ENCODE assay signal across 14 cellular contexts in genomic region chr1:155013632-155014031, GRCh38. TPM values are rescaled to one million over a fixed set of nuclear protein-coding genes. Genes with fewer than 3 reads are reported as not detected.
DNase-seq lines count a peak whose midpoint lies in the region; ATAC-seq, FAIRE-seq and TF ChIP-seq lines count a peak whose summit lies in the region.
"Had no signal": no experiment of that assay in that cellular context is flagged by ENCODE, and none has a peak within 500 bp of the region (broad histone marks: within the 10 kb centered on the region; RNA-seq: fewer than 3 reads in every experiment).

No MANE protein-coding gene starts in this region.

- CTCF ChIA-PET in HepG2 (lab: Yijun Ruan, JAX; ENCODE audit: low intra/inter-chr PET ratio, low total read pairs) = no interaction called here

- peaks cover 7% of the 10 kb centered on the region for H3K79me2 ChIP-seq in HepG2 (ENCODE audit: insufficient read depth, low read length)

- peaks cover 8% of the 10 kb centered on the region; the same call in 1 of the 2 replicates for H4K20me1 ChIP-seq in HepG2 (ENCODE audit: insufficient read depth, low read length)

- H3K9me3 ChIP-seq in HepG2 (ENCODE audit: low read length) (no peaks in the 10 kb centered on the region), tibial nerve (no peaks in the 10 kb centered on the region)
- H3K9me3 ChIP-seq: MG63 had no signal

- intact Hi-C loops in HepG2 (cut with micrococcal nuclease; ENCODE audit: unreplicated experiment) = no loop called here

- no peak for ATAC-seq in activated naive CD8-positive, alpha-beta T cell treated with anti-CD3 and anti-CD28 coated beads, Interleukin-2, amount 10 ng/mL, durations not matched to agents 7 days and 5 days (ENCODE audit: low read depth)
- no peak for ATAC-seq in activated naive CD8-positive, alpha-beta T cell treated with anti-CD3 and anti-CD28 coated beads, Interleukin-2, amount 50 U/mL, for 24 hours
- no peak for ATAC-seq in HepG2
- ATAC-seq in stimulated activated naive CD8-positive, alpha-beta T cell treated with anti-CD3 and anti-CD28 coated beads, Interleukin-15, amount 100 ng/mL, for 72 hours = no peak
- no peak for ATAC-seq in HG03432 (IDR thresholded peaks at IDR 0.05; ENCODE audit: unreplicated experiment)

- no peaks in the 10 kb centered on the region for H3K27me3 Mint-ChIP-seq in activated naive CD8-positive, alpha-beta T cell treated with anti-CD3 and anti-CD28 coated beads, Interleukin-2, amount 10 ng/mL, durations not matched to agents 7 days and 5 days
- no peaks in the 10 kb centered on the region for H3K27me3 Mint-ChIP-seq in activated naive CD8-positive, alpha-beta T cell treated with anti-CD3 and anti-CD28 coated beads, Interleukin-2, amount 50 U/mL, for 24 hours
- H3K27me3 Mint-ChIP-seq in activated T-cell treated with anti-CD3 and anti-CD28 coated beads, Interleukin-2, amount 50 U/mL, for 24 hours = no peaks in the 10 kb centered on the region
- H3K27me3 Mint-ChIP-seq in stimulated activated naive CD8-positive, alpha-beta T cell treated with anti-CD3 and anti-CD28 coated beads, Interleukin-15, amount 100 ng/mL, for 72 hours = peaks cover 7% of the 10 kb centered on the region
- H3K27me3 Mint-ChIP-seq: stimulated activated naive CD8-positive, alpha-beta T cell treated with anti-CD3 and anti-CD28 coated beads, Interleukin-15, Interleukin-2, amounts not matched to agents 100 ng/mL and 50 ng/mL, for 24 hours had no signal

- H2AFZ ChIP-seq in HepG2 (ENCODE audit: low read length) = no peak overlapping the region

- no peak overlapping the region for H3K4me3 ChIP-seq in HepG2 (replicated peaks in 1 of 3; ENCODE audit: insufficient read depth in 1 of 3, low read depth in 2 of 3, low read length in 3 of 3)
- no peak overlapping the region for H3K4me3 ChIP-seq in tibial nerve
- H3K4me3 ChIP-seq: MG63 had no signal

- no peaks in the 10 kb centered on the region for H3K9me3 Mint-ChIP-seq in activated naive CD8-positive, alpha-beta T cell treated with anti-CD3 and anti-CD28 coated beads, Interleukin-2, amount 10 ng/mL, durations not matched to agents 7 days and 5 days
- no peaks in the 10 kb centered on the region for H3K9me3 Mint-ChIP-seq in activated naive CD8-positive, alpha-beta T cell treated with anti-CD3 and anti-CD28 coated beads, Interleukin-2, amount 50 U/mL, for 24 hours
- H3K9me3 Mint-ChIP-seq in activated T-cell treated with anti-CD3 and anti-CD28 coated beads, Interleukin-2, amount 50 U/mL, for 24 hours = no peaks in the 10 kb centered on the region
- no peaks in the 10 kb centered on the region for H3K9me3 Mint-ChIP-seq in stimulated activated naive CD8-positive, alpha-beta T cell treated with anti-CD3 and anti-CD28 coated beads, Interleukin-15, amount 100 ng/mL, for 72 hours
- H3K9me3 Mint-ChIP-seq: stimulated activated naive CD8-positive, alpha-beta T cell treated with anti-CD3 and anti-CD28 coated beads, Interleukin-15, Interleukin-2, amounts not matched to agents 100 ng/mL and 50 ng/mL, for 24 hours had no signal

- TF ChIP-seq POLR2A in HepG2 (IDR thresholded peaks at IDR 0.05; ENCODE audit: insufficient read depth in 1 of 2, low read depth in 2 of 2, low read length in 2 of 2) = no peak
- no peak for TF ChIP-seq POLR2A in tibial nerve (IDR thresholded peaks at IDR 0.05)

- no peak overlapping the region for H3K9ac ChIP-seq in HepG2 (ENCODE audit: insufficient read depth, low read depth, low read length)

- WGBS in HepG2 (ENCODE audit: low lambda C conversion rate) = 43% methylated on average over 7 of the region's 8 CpGs
- WGBS in tibial nerve, 2 donors = 36 to 51% methylated on average over 8 of the region's 8 CpGs

- H3K27ac Mint-ChIP-seq in activated naive CD8-positive, alpha-beta T cell treated with anti-CD3 and anti-CD28 coated beads, Interleukin-2, amount 10 ng/mL, durations not matched to agents 7 days and 5 days = peak overlapping the region; percentile 56
- H3K27ac Mint-ChIP-seq in activated naive CD8-positive, alpha-beta T cell treated with anti-CD3 and anti-CD28 coated beads, Interleukin-2, amount 50 U/mL, for 24 hours = no peak overlapping the region
- H3K27ac Mint-ChIP-seq in activated T-cell treated with anti-CD3 and anti-CD28 coated beads, Interleukin-2, amount 50 U/mL, for 24 hours = peak overlapping the region; percentile 91
- no peak overlapping the region for H3K27ac Mint-ChIP-seq in stimulated activated naive CD8-positive, alpha-beta T cell treated with anti-CD3 and anti-CD28 coated beads, Interleukin-15, amount 100 ng/mL, for 72 hours

- POLR2A ChIA-PET in activated naive CD8-positive, alpha-beta T cell treated with anti-CD3 and anti-CD28 coated beads, Interleukin-2, amount 10 ng/mL, durations not matched to agents 7 days and 5 days (lab: Charles Lee) = interaction anchor here (0.6 to 1.6 kb wide), 3 partner anchors 10 to 74 kb away, joined by 3 to 4 read pairs (median 3); no protein-coding TSS in a partner anchor
- POLR2A ChIA-PET in HepG2 (lab: Yijun Ruan, JAX) = interaction anchor here (2.1 to 8.2 kb wide), 2 partner anchors 11 to 40 kb away, joined by 9 to 90 read pairs; partner anchors contain the start of gene ZBTB7B

- H3K36me3 ChIP-seq in HepG2 (replicated peaks in 1 of 2; ENCODE audit: control insufficient read depth in 1 of 2, insufficient read depth in 2 of 2, low read length in 2 of 2) (peaks cover 9 to 33% of the 10 kb centered on the region in 2 experiments; a peak in 4 of 5 replicates), tibial nerve (peaks cover 0 to 24% (median 0%) of the 10 kb centered on the region in 3 donors)

- no peak for TF ChIP-seq CTCF in HepG2 (CRISPR knock-in tag; IDR thresholded peaks at IDR 0.05)
- no peak for TF ChIP-seq CTCF in tibial nerve (IDR thresholded peaks at IDR 0.05)

- no peak for DNase-seq in activated naive CD8-positive, alpha-beta T cell treated with anti-CD3 and anti-CD28 coated beads, Interleukin-2, amount 10 ng/mL, durations not matched to agents 7 days and 5 days
- no peak for DNase-seq in activated naive CD8-positive, alpha-beta T cell treated with anti-CD3 and anti-CD28 coated beads, Interleukin-2, amount 50 U/mL, for 24 hours
- DNase-seq in activated T-cell treated with anti-CD3 and anti-CD28 coated beads, Interleukin-2, amount 50 U/mL, for 24 hours = no peak
- DNase-seq in HepG2 (ENCODE audit: low spot score) = no peak
- no peak for DNase-seq in tibial nerve (ENCODE audit: low spot score in 2 of 2)
- no peak for DNase-seq in H4 (ENCODE audit: low spot score)
- DNase-seq in stimulated activated naive CD8-positive, alpha-beta T cell treated with anti-CD3 and anti-CD28 coated beads, Interleukin-15, amount 100 ng/mL, for 72 hours = no peak
- DNase-seq: activated gamma-delta T cell; hypothalamus; MG63; NCI-H526 treated with DMSO at 0.1 percent for 48 hours; stimulated activated CD4-positive, alpha-beta T cell treated with anti-CD3 and anti-CD28 coated beads, Interleukin-12 subunit alpha, Interleukin-12 subunit beta, amount 100 ng/mL, for 4 hours had no signal

- H3K4me1 ChIP-seq in HepG2 (ENCODE audit: insufficient read depth, low read length) (peaks cover 67% of the 10 kb centered on the region), tibial nerve (peaks cover 0 to 82% (median 67%) of the 10 kb centered on the region in 4 donors)

- TF ChIP-seq EP300 in HepG2 (IDR thresholded peaks at IDR 0.05; ENCODE audit: low read depth in 2 of 2, low read length in 2 of 2) (no peak), HepG2 (CRISPR knock-in tag; IDR thresholded peaks at IDR 0.05; ENCODE audit: borderline replicate concordance) (no peak), tibial nerve (IDR thresholded peaks at IDR 0.05) (no peak)

- no peak for TF ChIP-seq RAD21 in HepG2 (CRISPR knock-in tag; IDR thresholded peaks at IDR 0.05)

- H3K4me3 Mint-ChIP-seq in activated naive CD8-positive, alpha-beta T cell treated with anti-CD3 and anti-CD28 coated beads, Interleukin-2, amount 10 ng/mL, durations not matched to agents 7 days and 5 days = peak overlapping the region; percentile 58
- H3K4me3 Mint-ChIP-seq in activated naive CD8-positive, alpha-beta T cell treated with anti-CD3 and anti-CD28 coated beads, Interleukin-2, amount 50 U/mL, for 24 hours = no peak overlapping the region
- peak overlapping the region; percentile 64 for H3K4me3 Mint-ChIP-seq in activated T-cell treated with anti-CD3 and anti-CD28 coated beads, Interleukin-2, amount 50 U/mL, for 24 hours
- peak overlapping the region in 1 of 2 donors; percentile 42 for H3K4me3 Mint-ChIP-seq in stimulated activated naive CD8-positive, alpha-beta T cell treated with anti-CD3 and anti-CD28 coated beads, Interleukin-15, amount 100 ng/mL, for 72 hours

- FAIRE-seq in HepG2 (lab: Jason Lieb, UNC) = no peak

- in situ Hi-C loops in HepG2 (cut with HindIII; ENCODE audit: extremely low pct_ligation_motif_present, low pct_unique_long_range_greater_than_20kb) = no loop called here

- H3K4me1 Mint-ChIP-seq in activated naive CD8-positive, alpha-beta T cell treated with anti-CD3 and anti-CD28 coated beads, Interleukin-2, amount 10 ng/mL, durations not matched to agents 7 days and 5 days = peaks cover 58% of the 10 kb centered on the region
- H3K4me1 Mint-ChIP-seq in activated naive CD8-positive, alpha-beta T cell treated with anti-CD3 and anti-CD28 coated beads, Interleukin-2, amount 50 U/mL, for 24 hours = peaks cover 70% of the 10 kb centered on the region
- H3K4me1 Mint-ChIP-seq in activated T-cell treated with anti-CD3 and anti-CD28 coated beads, Interleukin-2, amount 50 U/mL, for 24 hours (ENCODE audit: low read depth) = peaks cover 77% of the 10 kb centered on the region
- H3K4me1 Mint-ChIP-seq in stimulated activated naive CD8-positive, alpha-beta T cell treated with anti-CD3 and anti-CD28 coated beads, Interleukin-15, amount 100 ng/mL, for 72 hours = peaks cover 90% of the 10 kb centered on the region

- H3K27ac ChIP-seq in HepG2 (ENCODE audit: extremely low read length, insufficient read depth, low read length) (peak overlapping the region; percentile 40), tibial nerve (peak overlapping the region; percentile 74 to 99 (median 94))

- H3K36me3 Mint-ChIP-seq in activated naive CD8-positive, alpha-beta T cell treated with anti-CD3 and anti-CD28 coated beads, Interleukin-2, amount 10 ng/mL, durations not matched to agents 7 days and 5 days = peaks cover 14% of the 10 kb centered on the region
- H3K36me3 Mint-ChIP-seq in activated naive CD8-positive, alpha-beta T cell treated with anti-CD3 and anti-CD28 coated beads, Interleukin-2, amount 50 U/mL, for 24 hours (ENCODE audit: low read depth) = no peaks in the 10 kb centered on the region
- H3K36me3 Mint-ChIP-seq in activated T-cell treated with anti-CD3 and anti-CD28 coated beads, Interleukin-2, amount 50 U/mL, for 24 hours (ENCODE audit: low read depth) = peaks cover 76% of the 10 kb centered on the region

- BruUV-seq in HepG2 (replicated peaks; lab: Mats Ljungman, UMichigan) = no TSS peak

- no peaks in the 10 kb centered on the region for H3K27me3 ChIP-seq in HepG2 (ENCODE audit: control insufficient read depth in 1 of 2, insufficient read depth in 2 of 2, low read length in 2 of 2)
- H3K27me3 ChIP-seq in tibial nerve = no peaks in the 10 kb centered on the region
- H3K27me3 ChIP-seq: MG63 had no signal

- H3K4me2 ChIP-seq in HepG2 (ENCODE audit: low read depth, low read length) = no peak overlapping the region

RNA-seq across cellular contexts. Expression of gene ZBTB7B, which starts 11.0 kb away (rescaled TPM):
- total RNA-seq in activated naive CD8-positive, alpha-beta T cell treated with anti-CD3 and anti-CD28 coated beads, Interleukin-2, amount 10 ng/mL, durations not matched to agents 7 days and 5 days = 10 to 100 TPM; 41.4 to 48.4 TPM
- total RNA-seq in HepG2 (2016; rRNA removed; fragmentation: Illumina TruSeq; extraction: Trizol) (10.1 and 15.5 TPM in 2 replicates), tibial nerve (10 to 100 TPM; 44.6 to 53.4 (median 49.5) TPM)
- total RNA-seq in HepG2 (2016; cell fraction: cytosol; rRNA removed; fragmentation: Illumina TruSeq; extraction: Trizol; ENCODE audit: low read depth) = 2.1 and 2.9 TPM in 2 replicates
- 9.4 and 15.2 TPM in 2 replicates for total RNA-seq in HepG2 (2016; cell fraction: insoluble cytoplasmic fraction; rRNA removed; fragmentation: Illumina TruSeq; extraction: Trizol)
- 7.3 and 8.2 TPM in 2 replicates for total RNA-seq in HepG2 (2016; cell fraction: membrane; rRNA removed; fragmentation: Illumina TruSeq; extraction: Trizol)
- total RNA-seq in HepG2 (2016; cell fraction: nucleus; rRNA removed; fragmentation: Illumina TruSeq; extraction: Trizol) = 12.6 TPM in 2 replicates
- 17.5 and 22.3 TPM in 2 replicates for polyA plus RNA-seq in HepG2 (2011; rRNA removed)
- 15.0 and 19.2 TPM in 2 replicates for polyA plus RNA-seq in HepG2 (2011; cell fraction: cytosol; rRNA removed)
- polyA plus RNA-seq in HepG2 (2011; cell fraction: nucleus; rRNA removed) = 45.5 and 50.7 TPM in 2 replicates
- polyA plus RNA-seq in HepG2 (2012) = 9.8 and 10.8 TPM in 2 replicates
- 1.1 and 1.7 TPM in 2 replicates for polyA plus RNA-seq in HepG2 (2016; cell fraction: cytosol; fragmentation: Illumina TruSeq; extraction: Trizol; ENCODE audit: low read depth)
- polyA plus RNA-seq in HepG2 (2016; cell fraction: insoluble cytoplasmic fraction; fragmentation: Illumina TruSeq; extraction: Trizol; ENCODE audit: low read depth) = 10.5 and 12.2 TPM in 2 replicates
- 4.4 and 5.4 TPM in 2 replicates for polyA plus RNA-seq in HepG2 (2016; cell fraction: membrane; fragmentation: Illumina TruSeq; extraction: Trizol; ENCODE audit: low read depth)
- polyA plus RNA-seq in HepG2 (2016; cell fraction: nucleus; fragmentation: Illumina TruSeq; extraction: Trizol; ENCODE audit: insufficient read depth, low read depth) = 31.6 and 39.9 TPM in 2 replicates
- 32.5 and 45.9 TPM in 2 replicates for polyA minus RNA-seq in HepG2 (2011; rRNA and poly(A)+ RNA removed; ENCODE audit: low replicate concordance)
- polyA minus RNA-seq in HepG2 (2011; cell fraction: cytosol; rRNA and poly(A)+ RNA removed) = 9.9 and 13.2 TPM in 2 replicates
- 10.3 and 13.3 TPM in 2 replicates for polyA minus RNA-seq in HepG2 (2011; cell fraction: nucleus; rRNA and poly(A)+ RNA removed)
- 8.3 and 10.6 TPM in 2 replicates for total RNA-seq in H4 (2014; rRNA removed; shearing (Covaris generic))

RNA-seq across cellular contexts. Expression of gene DCST2, which starts 19.9 kb away (rescaled TPM):
- 1 to 10 TPM in 1 of 2 experiments, under 1 TPM in 1; 0.91 to 1.4 TPM for total RNA-seq in activated naive CD8-positive, alpha-beta T cell treated with anti-CD3 and anti-CD28 coated beads, Interleukin-2, amount 10 ng/mL, durations not matched to agents 7 days and 5 days
- not detected in 2 replicates for total RNA-seq in HepG2 (2016; rRNA removed; fragmentation: Illumina TruSeq; extraction: Trizol)
- not detected in 2 replicates for total RNA-seq in HepG2 (2016; cell fraction: cytosol; rRNA removed; fragmentation: Illumina TruSeq; extraction: Trizol; ENCODE audit: low read depth)
- not detected in 2 replicates for total RNA-seq in HepG2 (2016; cell fraction: insoluble cytoplasmic fraction; rRNA removed; fragmentation: Illumina TruSeq; extraction: Trizol)
- not detected in 2 replicates for total RNA-seq in HepG2 (2016; cell fraction: membrane; rRNA removed; fragmentation: Illumina TruSeq; extraction: Trizol)
- not detected in 2 replicates for total RNA-seq in HepG2 (2016; cell fraction: nucleus; rRNA removed; fragmentation: Illumina TruSeq; extraction: Trizol)
- polyA plus RNA-seq in HepG2 (2011; rRNA removed) = 0.74 and 0.80 TPM in 2 replicates
- polyA plus RNA-seq in HepG2 (2011; cell fraction: cytosol; rRNA removed) = 0.17 and 0.19 TPM in 2 replicates
- polyA plus RNA-seq in HepG2 (2011; cell fraction: nucleus; rRNA removed) = 7.8 and 11.4 TPM in 2 replicates
- 0.35 and 1.6 TPM in 2 replicates for polyA plus RNA-seq in HepG2 (2012)
- polyA plus RNA-seq in HepG2 (2016; cell fraction: cytosol; fragmentation: Illumina TruSeq; extraction: Trizol; ENCODE audit: low read depth) = 0.29 TPM in 1 of 2 replicates, not detected in the other
- polyA plus RNA-seq in HepG2 (2016; cell fraction: insoluble cytoplasmic fraction; fragmentation: Illumina TruSeq; extraction: Trizol; ENCODE audit: low read depth) = not detected in 2 replicates
- polyA plus RNA-seq in HepG2 (2016; cell fraction: membrane; fragmentation: Illumina TruSeq; extraction: Trizol; ENCODE audit: low read depth) = not detected in 2 replicates
- 0.29 TPM in 1 of 2 replicates, not detected in the other for polyA plus RNA-seq in HepG2 (2016; cell fraction: nucleus; fragmentation: Illumina TruSeq; extraction: Trizol; ENCODE audit: insufficient read depth, low read depth)
- 0.08 and 2.6 TPM in 2 replicates for polyA minus RNA-seq in HepG2 (2011; rRNA and poly(A)+ RNA removed; ENCODE audit: low replicate concordance)
- not detected in 2 replicates for polyA minus RNA-seq in HepG2 (2011; cell fraction: cytosol; rRNA and poly(A)+ RNA removed)
- polyA minus RNA-seq in HepG2 (2011; cell fraction: nucleus; rRNA and poly(A)+ RNA removed) = 0.37 TPM in 1 of 2 replicates, not detected in the other
- 1 to 10 TPM in 3 of 4 donors, under 1 TPM in 1; 0.90 to 4.2 (median 1.7) TPM for total RNA-seq in tibial nerve
- not detected in 2 replicates for total RNA-seq in H4 (2014; rRNA removed; shearing (Covaris generic))

RNA-seq across cellular contexts. Expression of gene DCST1, which starts 20.0 kb away (rescaled TPM):
- total RNA-seq in activated naive CD8-positive, alpha-beta T cell treated with anti-CD3 and anti-CD28 coated beads, Interleukin-2, amount 10 ng/mL, durations not matched to agents 7 days and 5 days = not detected
- total RNA-seq in HepG2 (2016; rRNA removed; fragmentation: Illumina TruSeq; extraction: Trizol) = not detected in 2 replicates
- not detected in 2 replicates for total RNA-seq in HepG2 (2016; cell fraction: cytosol; rRNA removed; fragmentation: Illumina TruSeq; extraction: Trizol; ENCODE audit: low read depth)
- not detected in 2 replicates for total RNA-seq in HepG2 (2016; cell fraction: insoluble cytoplasmic fraction; rRNA removed; fragmentation: Illumina TruSeq; extraction: Trizol)
- total RNA-seq in HepG2 (2016; cell fraction: membrane; rRNA removed; fragmentation: Illumina TruSeq; extraction: Trizol) = not detected in 2 replicates
- not detected in 2 replicates for total RNA-seq in HepG2 (2016; cell fraction: nucleus; rRNA removed; fragmentation: Illumina TruSeq; extraction: Trizol)
- 0.04 TPM in 1 of 2 replicates, not detected in the other for polyA plus RNA-seq in HepG2 (2011; rRNA removed)
- polyA plus RNA-seq in HepG2 (2011; cell fraction: cytosol; rRNA removed) = not detected in 2 replicates
- 0.19 and 0.24 TPM in 2 replicates for polyA plus RNA-seq in HepG2 (2011; cell fraction: nucleus; rRNA removed)
- not detected in 2 replicates for polyA plus RNA-seq in HepG2 (2012)
- not detected in 2 replicates for polyA plus RNA-seq in HepG2 (2016; cell fraction: cytosol; fragmentation: Illumina TruSeq; extraction: Trizol; ENCODE audit: low read depth)
- polyA plus RNA-seq in HepG2 (2016; cell fraction: insoluble cytoplasmic fraction; fragmentation: Illumina TruSeq; extraction: Trizol; ENCODE audit: low read depth) = not detected in 2 replicates
- not detected in 2 replicates for polyA plus RNA-seq in HepG2 (2016; cell fraction: membrane; fragmentation: Illumina TruSeq; extraction: Trizol; ENCODE audit: low read depth)
- polyA plus RNA-seq in HepG2 (2016; cell fraction: nucleus; fragmentation: Illumina TruSeq; extraction: Trizol; ENCODE audit: insufficient read depth, low read depth) = not detected in 2 replicates
- not detected in 2 replicates for polyA minus RNA-seq in HepG2 (2011; rRNA and poly(A)+ RNA removed; ENCODE audit: low replicate concordance)
- polyA minus RNA-seq in HepG2 (2011; cell fraction: cytosol; rRNA and poly(A)+ RNA removed) = not detected in 2 replicates
- not detected in 2 replicates for polyA minus RNA-seq in HepG2 (2011; cell fraction: nucleus; rRNA and poly(A)+ RNA removed)
- total RNA-seq in tibial nerve = 1 to 10 TPM in 1 of 4 donors, under 1 TPM in 2, not detected in 1; 0.21 to 3.5 (median 0.90) TPM
- total RNA-seq in H4 (2014; rRNA removed; shearing (Covaris generic)) = not detected in 2 replicates

RNA-seq across cellular contexts. Expression of gene LENEP, which starts 20.2 kb away (rescaled TPM):
- total RNA-seq in activated naive CD8-positive, alpha-beta T cell treated with anti-CD3 and anti-CD28 coated beads, Interleukin-2, amount 10 ng/mL, durations not matched to agents 7 days and 5 days = 1 to 10 TPM; 1.1 to 1.9 TPM
- 0.29 TPM in 1 of 2 replicates, not detected in the other for total RNA-seq in HepG2 (2016; rRNA removed; fragmentation: Illumina TruSeq; extraction: Trizol)
- total RNA-seq in HepG2 (2016; cell fraction: cytosol; rRNA removed; fragmentation: Illumina TruSeq; extraction: Trizol; ENCODE audit: low read depth) = not detected in 2 replicates
- total RNA-seq in HepG2 (2016; cell fraction: insoluble cytoplasmic fraction; rRNA removed; fragmentation: Illumina TruSeq; extraction: Trizol) = 0.32 TPM in 1 of 2 replicates, not detected in the other
- not detected in 2 replicates for total RNA-seq in HepG2 (2016; cell fraction: membrane; rRNA removed; fragmentation: Illumina TruSeq; extraction: Trizol)
- total RNA-seq in HepG2 (2016; cell fraction: nucleus; rRNA removed; fragmentation: Illumina TruSeq; extraction: Trizol) = 1.1 and 1.3 TPM in 2 replicates
- polyA plus RNA-seq in HepG2 (2011; rRNA removed) = not detected in 2 replicates
- not detected in 2 replicates for polyA plus RNA-seq in HepG2 (2011; cell fraction: cytosol; rRNA removed)
- polyA plus RNA-seq in HepG2 (2011; cell fraction: nucleus; rRNA removed) = 0.29 and 0.40 TPM in 2 replicates
- not detected in 2 replicates for polyA plus RNA-seq in HepG2 (2012)
- not detected in 2 replicates for polyA plus RNA-seq in HepG2 (2016; cell fraction: cytosol; fragmentation: Illumina TruSeq; extraction: Trizol; ENCODE audit: low read depth)
- not detected in 2 replicates for polyA plus RNA-seq in HepG2 (2016; cell fraction: insoluble cytoplasmic fraction; fragmentation: Illumina TruSeq; extraction: Trizol; ENCODE audit: low read depth)
- not detected in 2 replicates for polyA plus RNA-seq in HepG2 (2016; cell fraction: membrane; fragmentation: Illumina TruSeq; extraction: Trizol; ENCODE audit: low read depth)
- not detected in 2 replicates for polyA plus RNA-seq in HepG2 (2016; cell fraction: nucleus; fragmentation: Illumina TruSeq; extraction: Trizol; ENCODE audit: insufficient read depth, low read depth)
- 1.3 and 7.6 TPM in 2 replicates for polyA minus RNA-seq in HepG2 (2011; rRNA and poly(A)+ RNA removed; ENCODE audit: low replicate concordance)
- polyA minus RNA-seq in HepG2 (2011; cell fraction: cytosol; rRNA and poly(A)+ RNA removed) = not detected in 2 replicates
- polyA minus RNA-seq in HepG2 (2011; cell fraction: nucleus; rRNA and poly(A)+ RNA removed) = 1.6 TPM in 1 of 2 replicates, not detected in the other
- 1 to 10 TPM in 1 of 4 donors, not detected in 3; 1.5 TPM for total RNA-seq in tibial nerve
- total RNA-seq in H4 (2014; rRNA removed; shearing (Covaris generic)) = not detected in 2 replicates

RNA-seq across cellular contexts. Expression of gene FLAD1, which starts 30.5 kb away (rescaled TPM):
- 10 to 100 TPM; 46.2 to 48.9 TPM for total RNA-seq in activated naive CD8-positive, alpha-beta T cell treated with anti-CD3 and anti-CD28 coated beads, Interleukin-2, amount 10 ng/mL, durations not matched to agents 7 days and 5 days
- total RNA-seq in HepG2 (2016; rRNA removed; fragmentation: Illumina TruSeq; extraction: Trizol) = 32.8 and 32.9 TPM in 2 replicates
- total RNA-seq in HepG2 (2016; cell fraction: cytosol; rRNA removed; fragmentation: Illumina TruSeq; extraction: Trizol; ENCODE audit: low read depth) = 21.5 and 22.7 TPM in 2 replicates
- 29.0 and 37.1 TPM in 2 replicates for total RNA-seq in HepG2 (2016; cell fraction: insoluble cytoplasmic fraction; rRNA removed; fragmentation: Illumina TruSeq; extraction: Trizol)
- 23.4 and 27.9 TPM in 2 replicates for total RNA-seq in HepG2 (2016; cell fraction: membrane; rRNA removed; fragmentation: Illumina TruSeq; extraction: Trizol)
- total RNA-seq in HepG2 (2016; cell fraction: nucleus; rRNA removed; fragmentation: Illumina TruSeq; extraction: Trizol) = 37.9 and 38.9 TPM in 2 replicates
- polyA plus RNA-seq in HepG2 (2011; rRNA removed) = 25.9 and 30.3 TPM in 2 replicates
- polyA plus RNA-seq in HepG2 (2011; cell fraction: cytosol; rRNA removed) = 16.4 and 22.8 TPM in 2 replicates
- polyA plus RNA-seq in HepG2 (2011; cell fraction: nucleus; rRNA removed) = 84.3 and 94.4 TPM in 2 replicates
- polyA plus RNA-seq in HepG2 (2012) = 15.3 and 18.2 TPM in 2 replicates
- polyA plus RNA-seq in HepG2 (2016; cell fraction: cytosol; fragmentation: Illumina TruSeq; extraction: Trizol; ENCODE audit: low read depth) = 17.3 and 18.3 TPM in 2 replicates
- 28.5 and 31.1 TPM in 2 replicates for polyA plus RNA-seq in HepG2 (2016; cell fraction: insoluble cytoplasmic fraction; fragmentation: Illumina TruSeq; extraction: Trizol; ENCODE audit: low read depth)
- 17.7 and 19.3 TPM in 2 replicates for polyA plus RNA-seq in HepG2 (2016; cell fraction: membrane; fragmentation: Illumina TruSeq; extraction: Trizol; ENCODE audit: low read depth)
- 64.3 and 72.6 TPM in 2 replicates for polyA plus RNA-seq in HepG2 (2016; cell fraction: nucleus; fragmentation: Illumina TruSeq; extraction: Trizol; ENCODE audit: insufficient read depth, low read depth)
- polyA minus RNA-seq in HepG2 (2011; rRNA and poly(A)+ RNA removed; ENCODE audit: low replicate concordance) = 34.0 and 163 TPM in 2 replicates
- polyA minus RNA-seq in HepG2 (2011; cell fraction: cytosol; rRNA and poly(A)+ RNA removed) = 7.6 and 9.5 TPM in 2 replicates
- 15.7 and 16.8 TPM in 2 replicates for polyA minus RNA-seq in HepG2 (2011; cell fraction: nucleus; rRNA and poly(A)+ RNA removed)
- total RNA-seq in tibial nerve = 10 to 100 TPM; 17.4 to 33.6 (median 23.6) TPM
- 31.4 and 37.9 TPM in 2 replicates for total RNA-seq in H4 (2014; rRNA removed; shearing (Covaris generic))

Comparison
In these comparisons a context has a peak if more than half of its experiments do, and no peak if none do; other contexts are left out.
1. H3K27ac Mint-ChIP-seq: peak in activated naive CD8-positive, alpha-beta T cell treated with anti-CD3 and anti-CD28 coated beads, Interleukin-2, amount 10 ng/mL, durations not matched to agents 7 days and 5 days (single experiment) and activated T-cell treated with anti-CD3 and anti-CD28 coated beads, Interleukin-2, amount 50 U/mL, for 24 hours (single experiment); none in activated naive CD8-positive, alpha-beta T cell treated with anti-CD3 and anti-CD28 coated beads, Interleukin-2, amount 50 U/mL, for 24 hours (single experiment) and stimulated activated naive CD8-positive, alpha-beta T cell treated with anti-CD3 and anti-CD28 coated beads, Interleukin-15, amount 100 ng/mL, for 72 hours (0 of 2).